8 cellular contexts compared by ENCODE assay signal in genomic region chr2:134258684-134259408, GRCh38. TPM values are rescaled to one million over a fixed set of nuclear protein-coding genes. Genes with fewer than 3 reads are reported as not detected.
DNase-seq lines count a peak whose midpoint lies in the region; ATAC-seq and TF ChIP-seq lines count a peak whose summit lies in the region.

No MANE protein-coding gene starts in this region.

- no peaks in the 10 kb centered on the region; the same call in 1 of the 2 replicates for H4K20me1 ChIP-seq in PC-9 (ENCODE audit: insufficient read depth)

- H3K27me3 ChIP-seq in PC-9 (ENCODE audit: insufficient read depth, low read depth), result no peaks in the 10 kb centered on the region

- no peak for TF ChIP-seq CTCF in PC-9 (conservative IDR thresholded peaks at IDR 0.05)

- no peaks in the 10 kb centered on the region for H3K9me2 ChIP-seq in PC-9 (ENCODE audit: insufficient read depth)

- no peak overlapping the region for H2AFZ ChIP-seq in PC-9

- H3K4me3 ChIP-seq in PC-9, result no peak overlapping the region

- CTCF ChIA-PET in PC-9 (lab: Charles Lee), result no interaction called here

- no peaks in the 10 kb centered on the region for H3K79me2 ChIP-seq in PC-9 (ENCODE audit: low read depth)

- peak overlapping the region; percentile 81 for H3K27ac ChIP-seq in cingulate gyrus (ENCODE audit: low read depth, low read length)
- H3K27ac ChIP-seq in PC-9, result no peak overlapping the region

- intact Hi-C loops in PC-9 (cut with micrococcal nuclease; ENCODE audit: unreplicated experiment), result no loop called here

- no peaks in the 10 kb centered on the region for H3K4me1 ChIP-seq in PC-9 (replicated peaks; ENCODE audit: insufficient read depth)

- H3F3A ChIP-seq in PC-9 (ENCODE audit: insufficient read depth, low read depth), result no peaks in the 10 kb centered on the region

- H3K4me2 ChIP-seq in PC-9, result no peak overlapping the region

- POLR2A ChIA-PET in PC-9 (lab: Charles Lee; ENCODE audit: unreplicated experiment), result no interaction called here

- DNase-seq in RPMI7951 (ENCODE audit: low read depth), result peak; percentile 49
- DNase-seq in stimulated activated CD8-positive, alpha-beta memory T cell treated with anti-CD3 and anti-CD28 coated beads, Interleukin-4, amount 100 ng/mL, for 48 hours, result peak; percentile 47
- no peak for DNase-seq in cerebellum (ENCODE audit: low spot score)
- no peak for DNase-seq in PC-9
- DNase-seq in dermis blood vessel endothelial cell, result no peak

- H3K9me3 ChIP-seq in PC-9 (ENCODE audit: insufficient read depth, low read depth), result no peaks in the 10 kb centered on the region

- no TSS peak for BruUV-seq in PC-9 (replicated peaks; lab: Mats Ljungman, UMichigan)

- H3K36me3 ChIP-seq in PC-9 (ENCODE audit: low read depth), result no peaks in the 10 kb centered on the region

- ATAC-seq in GM21423 (IDR thresholded peaks at IDR 0.05; ENCODE audit: unreplicated experiment) (peak; percentile 45), HG02623 (IDR thresholded peaks at IDR 0.05; ENCODE audit: unreplicated experiment) (no peak)

RNA-seq across cellular contexts. Expression of gene MGAT5, which starts 5.0 kb away (rescaled TPM):
- 23.9 and 31.0 TPM in 2 replicates for total RNA-seq in RPMI7951 (2014; rRNA removed; shearing (Covaris generic))
- 62.4 TPM for total RNA-seq in cerebellum
- total RNA-seq in PC-9 (2021), result 33.5 and 37.7 TPM in 2 replicates
- 133 and 168 TPM in 2 replicates for total RNA-seq in dermis blood vessel endothelial cell

Comparison
In these comparisons a context has a peak if more than half of its experiments do, and no peak if none do; other contexts are left out.
1. DNase-seq: peak in RPMI7951 (single experiment) and stimulated activated CD8-positive, alpha-beta memory T cell treated with anti-CD3 and anti-CD28 coated beads, Interleukin-4, amount 100 ng/mL, for 48 hours (single experiment); none in cerebellum (single experiment), PC-9 (0 of 2) and dermis blood vessel endothelial cell (single experiment).